ENCODE assay signal across 16 cellular contexts in genomic region chr4:120870279-120870673, GRCh38. TPM values are rescaled to one million over a fixed set of nuclear protein-coding genes. Genes with fewer than 3 reads are reported as not detected.
DNase-seq lines count a peak whose midpoint lies in the region; ATAC-seq and TF ChIP-seq lines count a peak whose summit lies in the region.
"Had no signal": no experiment of that assay in that cellular context is flagged by ENCODE, and none has a peak within 500 bp of the region (broad histone marks: within the 10 kb centered on the region; RNA-seq: fewer than 3 reads in every experiment).

No MANE protein-coding gene starts in this region.

- peaks cover 15% of the 10 kb centered on the region for H3K36me3 Mint-ChIP-seq in nephron progenitor cell (ENCODE audit: low read depth)

- H3K36me3 ChIP-seq in WERI-Rb-1, result no peaks in the 10 kb centered on the region

- peaks cover 8% of the 10 kb centered on the region for H3K4me1 Mint-ChIP-seq in nephron progenitor cell

- intact Hi-C loops in sciatic nerve (cut with DNase I), result no loop called here

- H3K27ac ChIP-seq in WERI-Rb-1, result no peak overlapping the region

- no peak overlapping the region for H3K4me3 Mint-ChIP-seq in nephron progenitor cell

- H3K27ac Mint-ChIP-seq in nephron progenitor cell, result peak overlapping the region; percentile 76

- TF ChIP-seq CTCF in WERI-Rb-1 (IDR thresholded peaks at IDR 0.05; ENCODE audit: low read depth, low read length), result peak; percentile 40
- no peak for TF ChIP-seq CTCF in nephron progenitor cell (IDR thresholded peaks at IDR 0.05)

- DNase-seq in NCI-H345 treated with DMSO at 0.1 percent for 48 hours (lab: John Stamatoyannopoulos, UW; ENCODE audit: unreplicated experiment), result peak; percentile 1
- no peak for DNase-seq in NCI-H345 (lab: John Stamatoyannopoulos, UW)
- peak; percentile 60 for DNase-seq in WERI-Rb-1
- no peak for DNase-seq in nephron progenitor cell
- DNase-seq in sciatic nerve (ENCODE audit: low spot score), result no peak
- no peak for DNase-seq in ureter (ENCODE audit: low spot score)
- DNase-seq: ACHN; activated CD4-positive, CD25-positive, alpha-beta regulatory T cell; activated gamma-delta T cell; cerebellar nuclear complex; NCI-H2081 treated with DMSO at 0.1 percent for 48 hours; nucleus accumbens; SHP77 treated with DMSO at 0.1 percent for 48 hours; stimulated activated CD4-positive, alpha-beta T cell treated with anti-CD3 and anti-CD28 coated beads, Interleukin-4, amount 100 ng/mL, for 1 hour had no signal

- no peaks in the 10 kb centered on the region for H3K9me3 ChIP-seq in WERI-Rb-1 (ENCODE audit: severe bottlenecking)

- H3K27me3 ChIP-seq in WERI-Rb-1 (ENCODE audit: insufficient read depth, low read depth, severe bottlenecking), result no peaks in the 10 kb centered on the region

- ATAC-seq in HG03159 (IDR thresholded peaks at IDR 0.05; ENCODE audit: unreplicated experiment), result peak; percentile 68
- no peak for ATAC-seq in sciatic nerve
- no peak for ATAC-seq in GM21576 (IDR thresholded peaks at IDR 0.05; ENCODE audit: unreplicated experiment)

- H3K27me3 Mint-ChIP-seq in nephron progenitor cell (ENCODE audit: low read depth, poor library complexity), result peaks cover 3% of the 10 kb centered on the region

- H3K9me3 Mint-ChIP-seq in nephron progenitor cell, result peaks cover 4% of the 10 kb centered on the region

- H3K4me3 ChIP-seq in WERI-Rb-1 (ENCODE audit: low read depth, low read length), result no peak overlapping the region

RNA-seq across cellular contexts. Expression of gene PRDM5, which starts 52.2 kb away (rescaled TPM):
- total RNA-seq in sciatic nerve (28.8 TPM), ureter (26.3 TPM)

Comparison
In these comparisons a context has a peak if more than half of its experiments do, and no peak if none do; other contexts are left out.
1. DNase-seq: peak in NCI-H345 treated with DMSO at 0.1 percent for 48 hours (single experiment) and WERI-Rb-1 (single experiment); none in NCI-H345 (single experiment), nephron progenitor cell (single experiment), sciatic nerve (single experiment) and ureter (single experiment).